Comparison of ENCODE assay signal across 17 cellular contexts in genomic region chr7:101170617-101171441, GRCh38. TPM values are rescaled to one million over a fixed set of nuclear protein-coding genes. Genes with fewer than 3 reads are reported as not detected.
DNase-seq lines count a peak whose midpoint lies in the region; ATAC-seq and TF ChIP-seq lines count a peak whose summit lies in the region.
"Had no signal": no experiment of that assay in that cellular context is flagged by ENCODE, and none has a peak within 500 bp of the region (broad histone marks: within the 10 kb centered on the region; RNA-seq: fewer than 3 reads in every experiment).

No MANE protein-coding gene starts in this region.

- H3K36me3 ChIP-seq in HUES6 (ENCODE audit: control insufficient read depth, insufficient read depth, low read length), result no peaks in the 10 kb centered on the region
- H3K36me3 ChIP-seq: colonic mucosa, upper lobe of left lung had no signal

- H3K27me3 ChIP-seq in HUES6 (ENCODE audit: control insufficient read depth, insufficient read depth, low read length), result peaks cover 95% of the 10 kb centered on the region

- TF ChIP-seq CTCF in osteocyte (IDR thresholded peaks at IDR 0.05) (no peak), chondrocyte (IDR thresholded peaks at IDR 0.05) (no peak)

- CTCF ChIA-PET in activated CD4-positive, alpha-beta T cell treated with anti-CD3 and anti-CD28 coated beads, Interleukin-2, amount 10 ng/mL, durations not matched to agents 7 days and 5 days (lab: Charles Lee), result interaction anchor here (0.6 to 3.0 kb wide), 8 partner anchors 12 to 184 kb away, joined by 3 to 23 read pairs (median 4); no protein-coding TSS in a partner anchor

- no peak overlapping the region for H3K27ac ChIP-seq in HUES6 (ENCODE audit: low read depth, low read length)
- H3K27ac ChIP-seq: colonic mucosa, upper lobe of left lung had no signal

- peaks cover 87% of the 10 kb centered on the region for H3K27me3 Mint-ChIP-seq in activated CD4-positive, alpha-beta T cell treated with anti-CD3 and anti-CD28 coated beads, Interleukin-2, amount 10 ng/mL, durations not matched to agents 7 days and 5 days
- H3K27me3 Mint-ChIP-seq in osteocyte (ENCODE audit: unreplicated experiment), result peaks cover 80% of the 10 kb centered on the region
- peaks cover 78% of the 10 kb centered on the region for H3K27me3 Mint-ChIP-seq in chondrocyte (ENCODE audit: low read depth)

- ATAC-seq in GM21737 (IDR thresholded peaks at IDR 0.05; ENCODE audit: unreplicated experiment) (no peak), HG03439 (IDR thresholded peaks at IDR 0.05; ENCODE audit: unreplicated experiment) (no peak)

- no peaks in the 10 kb centered on the region for H3K36me3 Mint-ChIP-seq in activated CD4-positive, alpha-beta T cell treated with anti-CD3 and anti-CD28 coated beads, Interleukin-2, amount 10 ng/mL, durations not matched to agents 7 days and 5 days (ENCODE audit: low read depth)
- H3K36me3 Mint-ChIP-seq in osteocyte (ENCODE audit: unreplicated experiment) (no peaks in the 10 kb centered on the region), chondrocyte (ENCODE audit: low read depth) (no peaks in the 10 kb centered on the region)

- peaks cover 53% of the 10 kb centered on the region for H3K4me1 Mint-ChIP-seq in activated CD4-positive, alpha-beta T cell treated with anti-CD3 and anti-CD28 coated beads, Interleukin-2, amount 10 ng/mL, durations not matched to agents 7 days and 5 days
- H3K4me1 Mint-ChIP-seq in osteocyte (ENCODE audit: unreplicated experiment) (peaks cover 46% of the 10 kb centered on the region), chondrocyte (ENCODE audit: low read depth) (peaks cover 44% of the 10 kb centered on the region)

- peak overlapping the region; percentile 66 for H3K27ac Mint-ChIP-seq in activated CD4-positive, alpha-beta T cell treated with anti-CD3 and anti-CD28 coated beads, Interleukin-2, amount 10 ng/mL, durations not matched to agents 7 days and 5 days
- H3K27ac Mint-ChIP-seq in osteocyte (ENCODE audit: unreplicated experiment), result no peak overlapping the region
- no peak overlapping the region for H3K27ac Mint-ChIP-seq in chondrocyte (ENCODE audit: unreplicated experiment)

- H3K4me1 ChIP-seq in HUES6 (ENCODE audit: control insufficient read depth, insufficient read depth, low read length), result peaks cover 56% of the 10 kb centered on the region

- no peaks in the 10 kb centered on the region for H3K9me3 Mint-ChIP-seq in activated CD4-positive, alpha-beta T cell treated with anti-CD3 and anti-CD28 coated beads, Interleukin-2, amount 10 ng/mL, durations not matched to agents 7 days and 5 days
- H3K9me3 Mint-ChIP-seq in osteocyte (ENCODE audit: unreplicated experiment), result no peaks in the 10 kb centered on the region
- H3K9me3 Mint-ChIP-seq in chondrocyte (ENCODE audit: low read depth), result no peaks in the 10 kb centered on the region

- peak overlapping the region; percentile 59 for H3K4me3 ChIP-seq in HUES6 (ENCODE audit: low read depth, low read length)
- H3K4me3 ChIP-seq: colonic mucosa, upper lobe of left lung had no signal

- DNase-seq in activated CD4-positive, alpha-beta T cell treated with anti-CD3 and anti-CD28 coated beads, Interleukin-2, amount 10 ng/mL, durations not matched to agents 7 days and 5 days, result peak; percentile 31
- no peak for DNase-seq in activated CD4-positive, alpha-beta T cell treated with anti-CD3 and anti-CD28 coated beads, Interleukin-2, amount 50 U/mL, for 48 hours
- DNase-seq in effector CD8-positive, alpha-beta T cell (lab: John Stamatoyannopoulos, UW), result peak; percentile 9
- DNase-seq in osteocyte (ENCODE audit: extremely low spot score, unreplicated experiment), result no peak
- DNase-seq in chondrocyte (ENCODE audit: low spot score), result no peak
- DNase-seq: colonic mucosa, EL, HCEC 1CT, NCI-H187, NCI-H774, SIG-M5 had no signal

- H3K9me3 ChIP-seq in HUES6 (ENCODE audit: control insufficient read depth, insufficient read depth, low read depth, low read length), result no peaks in the 10 kb centered on the region
- H3K9me3 ChIP-seq: colonic mucosa, upper lobe of left lung had no signal

- POLR2A ChIA-PET in activated CD4-positive, alpha-beta T cell treated with anti-CD3 and anti-CD28 coated beads, Interleukin-2, amount 10 ng/mL, durations not matched to agents 7 days and 5 days (lab: Charles Lee), result no interaction called here

- H3K4me3 Mint-ChIP-seq in activated CD4-positive, alpha-beta T cell treated with anti-CD3 and anti-CD28 coated beads, Interleukin-2, amount 10 ng/mL, durations not matched to agents 7 days and 5 days, result peak overlapping the region; percentile 37
- H3K4me3 Mint-ChIP-seq in osteocyte (ENCODE audit: unreplicated experiment) (peak overlapping the region; percentile 39), chondrocyte (ENCODE audit: unreplicated experiment) (no peak overlapping the region)

- no peak overlapping the region for H3K9ac ChIP-seq in HUES6 (ENCODE audit: low read length)

RNA-seq across cellular contexts. Expression of gene VGF, which starts 5.5 kb away (rescaled TPM):
- under 1 TPM; 0.15 to 0.22 TPM for total RNA-seq in activated CD4-positive, alpha-beta T cell treated with anti-CD3 and anti-CD28 coated beads, Interleukin-2, amount 10 ng/mL, durations not matched to agents 7 days and 5 days
- total RNA-seq in osteocyte (0.16 and 0.24 TPM in 2 replicates), chondrocyte (0.22 to 0.26 TPM in 2 of 3 replicates, not detected in the other)
- total RNA-seq: skeletal muscle tissue had no signal

RNA-seq across cellular contexts. Expression of gene NAT16, which starts 9.3 kb away (rescaled TPM):
- total RNA-seq in activated CD4-positive, alpha-beta T cell treated with anti-CD3 and anti-CD28 coated beads, Interleukin-2, amount 10 ng/mL, durations not matched to agents 7 days and 5 days, result not detected
- 0.16 TPM in 1 of 2 replicates, not detected in the other for total RNA-seq in osteocyte
- not detected in 3 replicates for total RNA-seq in chondrocyte
- total RNA-seq: colonic mucosa, HepG2, skeletal muscle tissue, upper lobe of left lung had no signal

RNA-seq across cellular contexts. Expression of gene AP1S1, which starts 16.6 kb away (rescaled TPM):
- total RNA-seq in activated CD4-positive, alpha-beta T cell treated with anti-CD3 and anti-CD28 coated beads, Interleukin-2, amount 10 ng/mL, durations not matched to agents 7 days and 5 days, result 10 to 100 TPM; 37.9 to 48.2 TPM
- total RNA-seq in osteocyte, result 52.9 and 57.9 TPM in 2 replicates
- total RNA-seq in chondrocyte, result 55.9 to 60.5 TPM (median 60.4 TPM) in 3 replicates

RNA-seq across cellular contexts. Expression of gene MOGAT3, which starts 30.0 kb away (rescaled TPM):
- total RNA-seq in activated CD4-positive, alpha-beta T cell treated with anti-CD3 and anti-CD28 coated beads, Interleukin-2, amount 10 ng/mL, durations not matched to agents 7 days and 5 days, result not detected
- total RNA-seq in osteocyte (not detected in 2 replicates), chondrocyte (not detected in 3 replicates)
- total RNA-seq: skeletal muscle tissue, upper lobe of left lung had no signal

RNA-seq across cellular contexts. Expression of gene SERPINE1, which starts 43.9 kb away (rescaled TPM):
- under 1 TPM; 0.05 to 0.27 TPM for total RNA-seq in activated CD4-positive, alpha-beta T cell treated with anti-CD3 and anti-CD28 coated beads, Interleukin-2, amount 10 ng/mL, durations not matched to agents 7 days and 5 days
- total RNA-seq in osteocyte (266 and 328 TPM in 2 replicates), chondrocyte (794 to 1,203 TPM (median 1,180 TPM) in 3 replicates)

Comparison
In these comparisons a context has a peak if more than half of its experiments do, and no peak if none do; other contexts are left out.
1. DNase-seq: peak in activated CD4-positive, alpha-beta T cell treated with anti-CD3 and anti-CD28 coated beads, Interleukin-2, amount 10 ng/mL, durations not matched to agents 7 days and 5 days (single experiment) and effector CD8-positive, alpha-beta T cell (single experiment); none in activated CD4-positive, alpha-beta T cell treated with anti-CD3 and anti-CD28 coated beads, Interleukin-2, amount 50 U/mL, for 48 hours (0 of 2), osteocyte (single experiment) and chondrocyte (single experiment).